ENCODE assay signal across 2 cellular contexts in genomic region chr14:96094656-96095055, GRCh38.
TF ChIP-seq lines count a peak whose summit lies in the region.

No MANE protein-coding gene starts in this region.

TF ChIP-seq in IMR-90, 13 proteins besides CTCF, POLR2A, EP300 and RAD21:
- TF ChIP-seq MXI1 (IDR thresholded peaks at IDR 0.05; ENCODE audit: borderline replicate concordance, low read depth, low read length) (no peak), CEBPB (IDR thresholded peaks at IDR 0.05; ENCODE audit: low read depth, low read length) (no peak), ELK1 (IDR thresholded peaks at IDR 0.05; ENCODE audit: borderline replicate concordance, low read depth, low read length) (no peak), CHD1 (IDR thresholded peaks at IDR 0.05; ENCODE audit: low read depth, low read length) (no peak), MAFK (IDR thresholded peaks at IDR 0.05; ENCODE audit: low read depth, low read length) (no peak), FOS (IDR thresholded peaks at IDR 0.05; ENCODE audit: low read depth, low read length) (no peak), USF2 (IDR thresholded peaks at IDR 0.05; ENCODE audit: low read depth, low read length) (no peak), RFX5 (IDR thresholded peaks at IDR 0.05; ENCODE audit: low read depth, low read length) (no peak), SMC3 (IDR thresholded peaks at IDR 0.05; ENCODE audit: low read depth, low read length) (no peak), MAZ (IDR thresholded peaks at IDR 0.05; ENCODE audit: borderline replicate concordance, low read depth, low read length) (no peak), RCOR1 (IDR thresholded peaks at IDR 0.05; ENCODE audit: insufficient replicate concordance, low read length) (no peak), BHLHE40 (IDR thresholded peaks at IDR 0.05; ENCODE audit: low read depth, low read length) (no peak), NFE2L2 (IDR thresholded peaks at IDR 0.05; ENCODE audit: low read depth, low read length) (no peak)

TF ChIP-seq in SK-N-SH, 30 proteins besides CTCF, POLR2A, EP300 and RAD21:
- TF ChIP-seq ELF1 (IDR thresholded peaks at IDR 0.05): no peak
- TF ChIP-seq GATA2 (CRISPR knock-in tag; IDR thresholded peaks at IDR 0.05): no peak
- no peak for TF ChIP-seq FOXM1 (IDR thresholded peaks at IDR 0.05; ENCODE audit: low read depth)
- TF ChIP-seq ZBTB33 (IDR thresholded peaks at IDR 0.05; ENCODE audit: borderline replicate concordance, low read depth): no peak
- TF ChIP-seq MEF2A (IDR thresholded peaks at IDR 0.05; ENCODE audit: borderline replicate concordance, low read depth): no peak
- TF ChIP-seq RFX5 (IDR thresholded peaks at IDR 0.05; ENCODE audit: low read length): no peak
- TF ChIP-seq POLR2AphosphoS5 (IDR thresholded peaks at IDR 0.05; ENCODE audit: low read depth, low read length): no peak
- TF ChIP-seq PBX3 (IDR thresholded peaks at IDR 0.05): no peak
- no peak for TF ChIP-seq IRF3 (IDR thresholded peaks at IDR 0.05; ENCODE audit: low read depth, low read length)
- no peak for TF ChIP-seq EZH2phosphoT487 (IDR thresholded peaks at IDR 0.05; ENCODE audit: borderline replicate concordance, low read depth)
